In genomic region chr6:16405349-16405865, GRCh38 we compare ENCODE assay signal across 19 cellular contexts.
"Had no signal": no experiment of that assay in that cellular context is flagged by ENCODE, and none has a peak within 500 bp of the region (broad histone marks: within the 10 kb centered on the region; RNA-seq: fewer than 3 reads in every experiment).

No MANE protein-coding gene starts in this region.

- H3K27ac Mint-ChIP-seq: activated CD4-positive, alpha-beta T cell treated with anti-CD3 and anti-CD28 coated beads, Interleukin-2, amount 10 ng/mL, durations not matched to agents 24 days and 14 days; activated naive CD4-positive, alpha-beta T cell treated with anti-CD3 and anti-CD28 coated beads for 36 hours; neural progenitor cell; stimulated activated naive CD8-positive, alpha-beta T cell treated with anti-CD3 and anti-CD28 coated beads, Interleukin-15, amount 100 ng/mL, for 72 hours; T-helper 1 cell treated with Interleukin-12 subunit alpha and Interleukin-12 subunit beta and Interleukin-4 antibody, amounts not matched to agents 30 μg/mL and 1 μg/mL, for 36 hours had no signal

- H3K4me1 ChIP-seq: neural progenitor cell had no signal

- H3K9me3 Mint-ChIP-seq: activated CD4-positive, alpha-beta memory T cell treated with anti-CD3 and anti-CD28 coated beads, Interleukin-2, amount 10 ng/mL, durations not matched to agents 7 days and 5 days; activated CD4-positive, alpha-beta T cell treated with anti-CD3 and anti-CD28 coated beads, Interleukin-2, amount 10 ng/mL, durations not matched to agents 24 days and 14 days; activated naive CD4-positive, alpha-beta T cell treated with anti-CD3 and anti-CD28 coated beads for 36 hours; activated T-cell treated with anti-CD3 and anti-CD28 coated beads, Interleukin-2, amount 50 U/mL, for 72 hours; memory B cell; stimulated activated naive CD8-positive, alpha-beta T cell treated with anti-CD3 and anti-CD28 coated beads, Interleukin-15, amount 100 ng/mL, for 72 hours; T-helper 1 cell treated with Interleukin-12 subunit alpha and Interleukin-12 subunit beta and Interleukin-4 antibody, amounts not matched to agents 30 μg/mL and 1 μg/mL, for 36 hours had no signal

- H3K36me3 ChIP-seq: gastrocnemius medialis, neural progenitor cell, prostate gland, tibial nerve, vagina had no signal

- H3K4me3 ChIP-seq: gastrocnemius medialis, neural progenitor cell, prostate gland, tibial nerve, vagina had no signal

- H3K27ac ChIP-seq: gastrocnemius medialis, neural progenitor cell, vagina had no signal

- H3K27me3 ChIP-seq: gastrocnemius medialis, neural progenitor cell, tibial nerve, vagina had no signal

- DNase-seq: activated CD4-positive, alpha-beta memory T cell treated with anti-CD3 and anti-CD28 coated beads, Interleukin-2, amount 10 ng/mL, durations not matched to agents 7 days and 5 days; activated CD4-positive, alpha-beta T cell treated with anti-CD3 and anti-CD28 coated beads, Interleukin-2, amount 10 ng/mL, durations not matched to agents 24 days and 14 days; activated effector memory CD4-positive, alpha-beta T cell treated with Interleukin-2 at 50 U/mL for 16 hours; activated naive CD4-positive, alpha-beta T cell treated with anti-CD3 and anti-CD28 coated beads for 36 hours; activated T-cell treated with anti-CD3 and anti-CD28 coated beads, Interleukin-2, amount 50 U/mL, for 72 hours; anterior cingulate cortex; dermis blood vessel endothelial cell; effector CD8-positive, alpha-beta T cell; gastrocnemius medialis; hypothalamus; stimulated activated CD4-positive, alpha-beta T cell treated with anti-CD3 and anti-CD28 coated beads, Interleukin-1b, Interleukin-23, amount 100 ng/mL, for 48 hours; stimulated activated naive CD8-positive, alpha-beta T cell treated with anti-CD3 and anti-CD28 coated beads, Interleukin-15, amount 100 ng/mL, for 72 hours had no signal

- ATAC-seq: activated T-cell treated with anti-CD3 and anti-CD28 coated beads, Interleukin-2, amount 50 U/mL, for 72 hours; gastrocnemius medialis; stimulated activated naive CD8-positive, alpha-beta T cell treated with anti-CD3 and anti-CD28 coated beads, Interleukin-15, amount 100 ng/mL, for 72 hours had no signal

- H3K9me3 ChIP-seq: gastrocnemius medialis, prostate gland, tibial nerve, vagina had no signal

- H3K27me3 Mint-ChIP-seq: activated CD4-positive, alpha-beta memory T cell treated with anti-CD3 and anti-CD28 coated beads, Interleukin-2, amount 10 ng/mL, durations not matched to agents 7 days and 5 days; activated CD4-positive, alpha-beta T cell treated with anti-CD3 and anti-CD28 coated beads, Interleukin-2, amount 10 ng/mL, durations not matched to agents 24 days and 14 days; brain; memory B cell; stimulated activated naive CD8-positive, alpha-beta T cell treated with anti-CD3 and anti-CD28 coated beads, Interleukin-15, amount 100 ng/mL, for 72 hours had no signal

- H3K4me3 Mint-ChIP-seq: activated CD4-positive, alpha-beta memory T cell treated with anti-CD3 and anti-CD28 coated beads, Interleukin-2, amount 10 ng/mL, durations not matched to agents 7 days and 5 days; activated CD4-positive, alpha-beta T cell treated with anti-CD3 and anti-CD28 coated beads, Interleukin-2, amount 10 ng/mL, durations not matched to agents 24 days and 14 days; activated naive CD4-positive, alpha-beta T cell treated with anti-CD3 and anti-CD28 coated beads for 36 hours; brain; memory B cell; neural progenitor cell; stimulated activated naive CD8-positive, alpha-beta T cell treated with anti-CD3 and anti-CD28 coated beads, Interleukin-15, amount 100 ng/mL, for 72 hours; T-helper 1 cell treated with Interleukin-12 subunit alpha and Interleukin-12 subunit beta and Interleukin-4 antibody, amounts not matched to agents 30 μg/mL and 1 μg/mL, for 36 hours had no signal
